ENCODE assay signal across 1 cellular context in the genomic region with DNA sequence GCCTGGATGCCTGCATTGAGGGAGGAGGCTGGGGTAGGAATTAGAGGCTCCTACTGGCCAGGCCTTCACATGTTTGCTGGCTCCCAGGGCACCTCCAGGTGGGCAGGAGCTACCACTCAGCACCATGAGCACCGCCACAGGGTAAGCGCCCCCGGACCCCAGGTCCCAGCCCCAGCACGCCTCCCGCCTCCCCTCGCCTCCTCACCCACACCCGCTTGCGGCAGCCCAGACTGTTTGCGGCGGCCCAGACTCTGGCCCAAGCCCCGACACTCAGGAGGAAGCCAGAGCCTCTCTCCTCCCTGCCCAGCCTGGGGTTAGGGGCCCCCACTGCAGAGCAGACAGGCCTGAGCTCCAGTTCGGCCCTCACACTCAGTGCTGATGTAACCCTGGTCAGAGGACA.
TF ChIP-seq lines count a peak whose summit lies in the region.

No MANE protein-coding gene starts in this region.

TF ChIP-seq in GM23338, 12 proteins besides CTCF, POLR2A, EP300 and RAD21 (continued from another document):
- TF ChIP-seq REST (IDR thresholded peaks at IDR 0.05; ENCODE audit: unreplicated experiment) (no peak), ETS1 (IDR thresholded peaks at IDR 0.05) (no peak), ZNF462 (CRISPR knock-in tag; IDR thresholded peaks at IDR 0.05) (no peak), CREB1 (CRISPR knock-in tag; IDR thresholded peaks at IDR 0.05; ENCODE audit: low read depth) (no peak)
